27 cellular contexts compared by ENCODE assay signal in genomic region chr1:35546614-35547013, GRCh38. TPM values are rescaled to one million over a fixed set of nuclear protein-coding genes. Genes with fewer than 3 reads are reported as not detected.
"Had no signal": no experiment of that assay in that cellular context is flagged by ENCODE, and none has a peak within 500 bp of the region (broad histone marks: within the 10 kb centered on the region; RNA-seq: fewer than 3 reads in every experiment).

No MANE protein-coding gene starts in this region.

- H3K27me3 ChIP-seq: colonic mucosa, dorsolateral prefrontal cortex, esophagus muscularis mucosa, esophagus squamous epithelium, foreskin keratinocyte, gastrocnemius medialis, gastroesophageal sphincter, heart left ventricle, heart right ventricle, hepatocyte had no signal

- H2AFZ ChIP-seq: hepatocyte had no signal

- H3K9me3 ChIP-seq: colonic mucosa, esophagus muscularis mucosa, esophagus squamous epithelium, gastrocnemius medialis, gastroesophageal sphincter, heart left ventricle, heart right ventricle had no signal

- FAIRE-seq: endothelial cell of umbilical vein had no signal

- H3K4me1 ChIP-seq: colonic mucosa, foreskin keratinocyte had no signal

- H3K27ac ChIP-seq: colonic mucosa, coronary artery, dorsolateral prefrontal cortex, epithelial cell of prostate, esophagus muscularis mucosa, esophagus squamous epithelium, foreskin keratinocyte, gastroesophageal sphincter, heart left ventricle, heart right ventricle, hepatocyte had no signal

- H3K4me3 ChIP-seq: colonic mucosa, coronary artery, dorsolateral prefrontal cortex, esophagus muscularis mucosa, esophagus squamous epithelium, gastrocnemius medialis, gastroesophageal sphincter, heart left ventricle, heart right ventricle, hepatocyte had no signal

- ATAC-seq: effector memory CD8-positive, alpha-beta T cell; esophagus mucosa; foreskin keratinocyte; gastrocnemius medialis; gastroesophageal sphincter; heart left ventricle; heart right ventricle had no signal

- H3K4me2 ChIP-seq: hepatocyte had no signal

- DNase-seq: colonic mucosa; cortex of kidney; dermis blood vessel endothelial cell; dorsolateral prefrontal cortex; effector CD4-positive, alpha-beta T cell; effector CD8-positive, alpha-beta T cell; effector memory CD4-positive, alpha-beta T cell; effector memory CD8-positive, alpha-beta T cell; endodermal cell; erythroblast; esophagus squamous epithelium; foreskin fibroblast; foreskin keratinocyte; foreskin melanocyte; gastrocnemius medialis; glutamatergic neuron; head of caudate nucleus; heart left ventricle; heart right ventricle had no signal

RNA-seq across cellular contexts. Expression of gene TFAP2E, which starts 26.5 kb away (rescaled TPM):
- total RNA-seq: endothelial cell of umbilical vein, gastrocnemius medialis, glomerular endothelial cell, hepatocyte had no signal
